ENCODE assay signal across 4 cellular contexts in the genomic region with DNA sequence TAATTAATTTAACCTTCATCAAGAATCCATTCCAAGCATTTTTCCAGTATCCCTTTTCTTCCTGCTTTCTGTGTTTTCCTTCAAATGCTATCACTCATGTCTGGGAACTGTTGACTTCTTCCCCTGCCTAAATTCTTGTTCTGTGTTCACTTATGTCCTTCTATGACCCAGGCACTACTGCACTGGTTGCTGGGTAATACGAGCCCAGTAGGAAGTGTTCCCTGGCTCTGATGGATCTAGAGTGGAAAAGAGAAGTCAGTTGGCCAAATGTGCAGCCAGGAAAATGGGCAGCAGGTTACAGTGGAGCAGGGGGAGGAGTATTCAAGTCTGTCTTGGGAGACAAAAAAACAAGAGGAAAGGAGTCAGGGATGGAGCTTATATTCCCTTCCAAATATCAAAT. TPM values are rescaled to one million over a fixed set of nuclear protein-coding genes. Genes with fewer than 3 reads are reported as not detected.
"Had no signal": no experiment of that assay in that cellular context is flagged by ENCODE, and none has a peak within 500 bp of the region (broad histone marks: within the 10 kb centered on the region; RNA-seq: fewer than 3 reads in every experiment).

No MANE protein-coding gene starts in this region.

- DNase-seq: IMR-90, KBM-7 had no signal

- ATAC-seq: HepG2, K562 had no signal

RNA-seq across cellular contexts. Expression of a gene that starts 7.1 kb away (rescaled TPM):
- total RNA-seq: IMR-90, K562 had no signal
